Comparison of ENCODE assay signal across 8 cellular contexts in genomic region chr13:95301947-95302386, GRCh38. TPM values are rescaled to one million over a fixed set of nuclear protein-coding genes. Genes with fewer than 3 reads are reported as not detected.
DNase-seq lines count a peak whose midpoint lies in the region; ATAC-seq and TF ChIP-seq lines count a peak whose summit lies in the region.

No MANE protein-coding gene starts in this region.

- H3K27me3 ChIP-seq in esophagus muscularis mucosa (no peaks in the 10 kb centered on the region), psoas muscle (ENCODE audit: insufficient read depth in 3 of 3, low read length in 2 of 3) (no peaks in the 10 kb centered on the region)

- H3K27ac ChIP-seq in SK-N-MC (no peak overlapping the region), esophagus muscularis mucosa (replicated peaks in 1 of 4) (peak overlapping the region; percentile 54 to 82 (median 76)), psoas muscle (peak overlapping the region; percentile 90)

- DNase-seq in stimulated activated CD4-positive, alpha-beta T cell treated with anti-CD3 and anti-CD28 coated beads, Interleukin-2, amount 100 ng/mL, for 4 hours (ENCODE audit: low read depth), result peak; percentile 14
- no peak for DNase-seq in stimulated activated CD4-positive, alpha-beta T cell treated with anti-CD3 and anti-CD28 coated beads, Interleukin-2, amount 100 ng/mL, for 48 hours
- DNase-seq in SK-N-MC (ENCODE audit: low read depth, low spot score), result no peak
- DNase-seq in esophagus muscularis mucosa (ENCODE audit: extremely low spot score), result no peak
- no peak for DNase-seq in psoas muscle
- no peak for DNase-seq in hepatic stellate cell (ENCODE audit: low spot score)
- DNase-seq in epidermal melanocyte (ENCODE audit: insufficient read length, low spot score), result no peak

- H3K4me1 ChIP-seq in esophagus muscularis mucosa (peaks cover 7 to 25% (median 21%) of the 10 kb centered on the region in 4 donors), psoas muscle (peaks cover 38% of the 10 kb centered on the region)

- TF ChIP-seq EP300 in esophagus muscularis mucosa (IDR thresholded peaks at IDR 0.05), result no peak

- WGBS in esophagus muscularis mucosa, result 17% methylated on average over 14 of the region's 14 CpGs
- WGBS in psoas muscle, 3 donors, result 10 to 21% (median 15%) methylated on average over 14 of the region's 14 CpGs

- no peak overlapping the region for H3K9ac ChIP-seq in SK-N-MC (ENCODE audit: insufficient read length)

- H3K9me3 ChIP-seq in SK-N-MC (ENCODE audit: low read depth, low read length) (no peaks in the 10 kb centered on the region), esophagus muscularis mucosa (no peaks in the 10 kb centered on the region), psoas muscle (no peaks in the 10 kb centered on the region)

- intact Hi-C loops in esophagus muscularis mucosa (cut with DNase I) (no loop called here), psoas muscle (cut with DNase I) (loop anchor here in 1 of 2 donors (2.0 kb wide), 1 partner anchor 111 kb away; no protein-coding TSS in a partner anchor)

- ATAC-seq in psoas muscle (peak in 2 of 4 donors; percentile 2 to 6), GM19328 (IDR thresholded peaks at IDR 0.05; ENCODE audit: unreplicated experiment) (no peak)

- no peaks in the 10 kb centered on the region for H3K36me3 ChIP-seq in SK-N-MC (ENCODE audit: insufficient read depth, low read length)
- H3K36me3 ChIP-seq in esophagus muscularis mucosa, result no peaks in the 10 kb centered on the region
- no peaks in the 10 kb centered on the region for H3K36me3 ChIP-seq in psoas muscle (ENCODE audit: insufficient read depth in 1 of 2, low read depth in 1 of 2)

- no peak for TF ChIP-seq POLR2A in esophagus muscularis mucosa (IDR thresholded peaks at IDR 0.05; ENCODE audit: low read depth)

- H3K4me3 ChIP-seq in SK-N-MC, result peak overlapping the region; percentile 95
- H3K4me3 ChIP-seq in esophagus muscularis mucosa, result peak overlapping the region; percentile 71 to 86 (median 76)
- peak overlapping the region; percentile 89 for H3K4me3 ChIP-seq in psoas muscle

- TF ChIP-seq CTCF in esophagus muscularis mucosa (IDR thresholded peaks at IDR 0.05) (no peak), psoas muscle (IDR thresholded peaks at IDR 0.05) (no peak)

RNA-seq across cellular contexts. Expression of gene ABCC4, which starts 0.7 kb away (rescaled TPM):
- total RNA-seq in esophagus muscularis mucosa (1 to 10 TPM; 5.0 to 6.3 (median 6.0) TPM), psoas muscle (10 to 100 TPM in 1 of 4 donors, 1 to 10 TPM in 3; 4.3 to 25.2 (median 6.6) TPM)
- 1 to 10 TPM; 2.3 to 6.1 (median 3.2) TPM for polyA plus RNA-seq in psoas muscle
